ENCODE assay signal across 9 cellular contexts in the genomic region with DNA sequence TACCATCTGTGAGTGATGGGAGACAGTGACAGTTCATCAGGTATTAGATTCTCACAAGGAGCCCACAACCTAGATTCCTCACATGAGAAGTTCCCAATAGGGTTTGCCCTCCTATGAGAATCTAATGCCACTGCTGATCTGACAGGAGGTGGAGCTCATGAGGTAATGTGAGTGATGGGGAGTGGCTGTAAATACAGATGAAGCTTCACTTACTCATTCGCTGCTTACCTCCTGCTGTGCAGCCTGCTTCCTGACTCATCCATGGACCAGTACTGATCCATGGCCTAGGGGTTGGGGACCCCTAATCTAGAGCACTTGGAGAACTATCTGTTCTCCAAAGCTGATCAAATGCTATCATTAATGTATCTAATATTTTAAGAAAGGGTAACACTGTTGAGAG. TPM values are rescaled to one million over a fixed set of nuclear protein-coding genes. Genes with fewer than 3 reads are reported as not detected.
DNase-seq lines count a peak whose midpoint lies in the region; ATAC-seq lines count a peak whose summit lies in the region.
"Had no signal": no experiment of that assay in that cellular context is flagged by ENCODE, and none has a peak within 500 bp of the region (broad histone marks: within the 10 kb centered on the region; RNA-seq: fewer than 3 reads in every experiment).

No MANE protein-coding gene starts in this region.

- H3K27ac Mint-ChIP-seq in activated naive CD4-positive, alpha-beta T cell treated with anti-CD3 and anti-CD28 coated beads for 36 hours = peak overlapping the region; percentile 72
- peak overlapping the region; percentile 72 to 80 for H3K27ac Mint-ChIP-seq in T-cell
- peak overlapping the region; percentile 38 to 89 for H3K27ac Mint-ChIP-seq in effector memory CD8-positive, alpha-beta T cell
- H3K27ac Mint-ChIP-seq in stimulated activated naive CD8-positive, alpha-beta T cell treated with anti-CD3 and anti-CD28 coated beads, Interleukin-15, Interleukin-2, amounts not matched to agents 100 ng/mL and 50 ng/mL, for 24 hours = peak overlapping the region; percentile 67
- no peak overlapping the region for H3K27ac Mint-ChIP-seq in stimulated activated memory B cell treated with anti-CD40 and anti-IgM and Interleukin-4, amounts not matched to agents 10 μg/mL and 1 μg/mL and 100 μg/mL, for 72 hours
- H3K27ac Mint-ChIP-seq: nephron had no signal

- no peak overlapping the region for H3K4me3 Mint-ChIP-seq in activated naive CD4-positive, alpha-beta T cell treated with anti-CD3 and anti-CD28 coated beads for 36 hours
- H3K4me3 Mint-ChIP-seq in T-cell = peak overlapping the region in 1 of 3 donors; percentile 42
- H3K4me3 Mint-ChIP-seq in effector memory CD8-positive, alpha-beta T cell = peak overlapping the region; percentile 7 to 67
- no peak overlapping the region for H3K4me3 Mint-ChIP-seq in stimulated activated naive CD8-positive, alpha-beta T cell treated with anti-CD3 and anti-CD28 coated beads, Interleukin-15, Interleukin-2, amounts not matched to agents 100 ng/mL and 50 ng/mL, for 24 hours
- H3K4me3 Mint-ChIP-seq in stimulated activated memory B cell treated with anti-CD40 and anti-IgM and Interleukin-4, amounts not matched to agents 10 μg/mL and 1 μg/mL and 100 μg/mL, for 72 hours = no peak overlapping the region
- H3K4me3 Mint-ChIP-seq: nephron had no signal

- H3K4me1 Mint-ChIP-seq in activated naive CD4-positive, alpha-beta T cell treated with anti-CD3 and anti-CD28 coated beads for 36 hours (ENCODE audit: low read depth) = peaks cover 75% of the 10 kb centered on the region
- peaks cover 65 to 69% (median 67%) of the 10 kb centered on the region in 3 donors for H3K4me1 Mint-ChIP-seq in T-cell
- peaks cover 41 to 76% of the 10 kb centered on the region in 2 donors for H3K4me1 Mint-ChIP-seq in effector memory CD8-positive, alpha-beta T cell (ENCODE audit: low read depth in 2 of 2)
- peaks cover 70% of the 10 kb centered on the region for H3K4me1 Mint-ChIP-seq in stimulated activated naive CD8-positive, alpha-beta T cell treated with anti-CD3 and anti-CD28 coated beads, Interleukin-15, Interleukin-2, amounts not matched to agents 100 ng/mL and 50 ng/mL, for 24 hours (ENCODE audit: low read depth)
- H3K4me1 Mint-ChIP-seq in stimulated activated memory B cell treated with anti-CD40 and anti-IgM and Interleukin-4, amounts not matched to agents 10 μg/mL and 1 μg/mL and 100 μg/mL, for 72 hours = peaks cover 39% of the 10 kb centered on the region
- H3K4me1 Mint-ChIP-seq: nephron had no signal

- POLR2A ChIA-PET in T-cell (lab: Charles Lee) = interaction anchor here (0.6 to 1.7 kb wide), 5 partner anchors 11 to 56 kb away, joined by 3 to 5 read pairs (median 3); no protein-coding TSS in a partner anchor

- CTCF ChIA-PET in activated naive CD4-positive, alpha-beta T cell treated with anti-CD3 and anti-CD28 coated beads for 36 hours (lab: Charles Lee) = interaction anchor here (0.8 to 2.9 kb wide), 9 partner anchors 9 to 110 kb away, joined by 3 to 15 read pairs (median 4); no protein-coding TSS in a partner anchor
- CTCF ChIA-PET in T-cell (lab: Charles Lee) = interaction anchor here (0.6 to 1.4 kb wide), 4 partner anchors 21 to 126 kb away, joined by 3 to 19 read pairs (median 6); no protein-coding TSS in a partner anchor

- peak; percentile 53 for DNase-seq in activated naive CD4-positive, alpha-beta T cell treated with anti-CD3 and anti-CD28 coated beads for 36 hours
- no peak for DNase-seq in activated naive CD4-positive, alpha-beta T cell (lab: John Stamatoyannopoulos, UW)
- DNase-seq in T-cell = no peak
- no peak for DNase-seq in effector memory CD8-positive, alpha-beta T cell
- no peak for DNase-seq in head of caudate nucleus
- no peak for DNase-seq in HuH-7 (ENCODE audit: low spot score)

- no peaks in the 10 kb centered on the region for H3K27me3 Mint-ChIP-seq in activated naive CD4-positive, alpha-beta T cell treated with anti-CD3 and anti-CD28 coated beads for 36 hours (ENCODE audit: low read depth)
- no peaks in the 10 kb centered on the region for H3K27me3 Mint-ChIP-seq in T-cell
- H3K27me3 Mint-ChIP-seq in effector memory CD8-positive, alpha-beta T cell = no peaks in the 10 kb centered on the region
- no peaks in the 10 kb centered on the region for H3K27me3 Mint-ChIP-seq in stimulated activated naive CD8-positive, alpha-beta T cell treated with anti-CD3 and anti-CD28 coated beads, Interleukin-15, Interleukin-2, amounts not matched to agents 100 ng/mL and 50 ng/mL, for 24 hours
- no peaks in the 10 kb centered on the region for H3K27me3 Mint-ChIP-seq in stimulated activated memory B cell treated with anti-CD40 and anti-IgM and Interleukin-4, amounts not matched to agents 10 μg/mL and 1 μg/mL and 100 μg/mL, for 72 hours

- intact Hi-C loops in activated naive CD4-positive, alpha-beta T cell treated with anti-CD3 and anti-CD28 coated beads for 36 hours (cut with micrococcal nuclease) = no loop called here
- intact Hi-C loops in head of caudate nucleus (cut with DNase I) = no loop called here

- peaks cover 16% of the 10 kb centered on the region for H3K9me3 Mint-ChIP-seq in activated naive CD4-positive, alpha-beta T cell treated with anti-CD3 and anti-CD28 coated beads for 36 hours
- peaks cover 9 to 23% (median 11%) of the 10 kb centered on the region in 3 donors for H3K9me3 Mint-ChIP-seq in T-cell
- H3K9me3 Mint-ChIP-seq in effector memory CD8-positive, alpha-beta T cell = peaks cover 5 to 8% of the 10 kb centered on the region in 2 donors
- peaks cover 15% of the 10 kb centered on the region for H3K9me3 Mint-ChIP-seq in stimulated activated naive CD8-positive, alpha-beta T cell treated with anti-CD3 and anti-CD28 coated beads, Interleukin-15, Interleukin-2, amounts not matched to agents 100 ng/mL and 50 ng/mL, for 24 hours
- peaks cover 10% of the 10 kb centered on the region for H3K9me3 Mint-ChIP-seq in stimulated activated memory B cell treated with anti-CD40 and anti-IgM and Interleukin-4, amounts not matched to agents 10 μg/mL and 1 μg/mL and 100 μg/mL, for 72 hours

- peak in 1 of 4 experiments; percentile 29 for ATAC-seq in T-cell (replicated peaks in 1 of 4)
- ATAC-seq in effector memory CD8-positive, alpha-beta T cell (replicated peaks) = peak; percentile 53
- ATAC-seq in stimulated activated memory B cell treated with anti-CD40 and anti-IgM and Interleukin-4, amounts not matched to agents 10 μg/mL and 1 μg/mL and 100 μg/mL, for 72 hours = no peak

- H3K36me3 Mint-ChIP-seq in activated naive CD4-positive, alpha-beta T cell treated with anti-CD3 and anti-CD28 coated beads for 36 hours (ENCODE audit: low read depth) = peaks cover 90% of the 10 kb centered on the region
- peaks cover 89% of the 10 kb centered on the region for H3K36me3 Mint-ChIP-seq in T-cell
- peaks cover 86% of the 10 kb centered on the region for H3K36me3 Mint-ChIP-seq in effector memory CD8-positive, alpha-beta T cell (ENCODE audit: insufficient read depth)
- peaks cover 97% of the 10 kb centered on the region for H3K36me3 Mint-ChIP-seq in stimulated activated naive CD8-positive, alpha-beta T cell treated with anti-CD3 and anti-CD28 coated beads, Interleukin-15, Interleukin-2, amounts not matched to agents 100 ng/mL and 50 ng/mL, for 24 hours (ENCODE audit: low read depth)
- peaks cover 73% of the 10 kb centered on the region for H3K36me3 Mint-ChIP-seq in stimulated activated memory B cell treated with anti-CD40 and anti-IgM and Interleukin-4, amounts not matched to agents 10 μg/mL and 1 μg/mL and 100 μg/mL, for 72 hours

RNA-seq across cellular contexts. Expression of a gene that starts 17.7 kb away (rescaled TPM):
- 100 to 1,000 TPM; 176 to 184 TPM for total RNA-seq in activated naive CD4-positive, alpha-beta T cell treated with anti-CD3 and anti-CD28 coated beads for 36 hours
- 100 to 1,000 TPM; 217 to 338 (median 311) TPM for total RNA-seq in T-cell

RNA-seq across cellular contexts. Expression of a gene that starts 45.7 kb away (rescaled TPM):
- total RNA-seq in activated naive CD4-positive, alpha-beta T cell treated with anti-CD3 and anti-CD28 coated beads for 36 hours = 1 to 10 TPM; 1.7 to 1.9 TPM
- 1 to 10 TPM; 1.1 to 4.4 (median 2.9) TPM for total RNA-seq in T-cell

Comparison
In these comparisons a context has a peak if more than half of its experiments do, and no peak if none do; other contexts are left out.
1. H3K4me3 Mint-ChIP-seq: peak in effector memory CD8-positive, alpha-beta T cell (2 of 2); none in activated naive CD4-positive, alpha-beta T cell treated with anti-CD3 and anti-CD28 coated beads for 36 hours (single experiment), stimulated activated naive CD8-positive, alpha-beta T cell treated with anti-CD3 and anti-CD28 coated beads, Interleukin-15, Interleukin-2, amounts not matched to agents 100 ng/mL and 50 ng/mL, for 24 hours (single experiment) and stimulated activated memory B cell treated with anti-CD40 and anti-IgM and Interleukin-4, amounts not matched to agents 10 μg/mL and 1 μg/mL and 100 μg/mL, for 72 hours (single experiment).